In the genomic region with DNA sequence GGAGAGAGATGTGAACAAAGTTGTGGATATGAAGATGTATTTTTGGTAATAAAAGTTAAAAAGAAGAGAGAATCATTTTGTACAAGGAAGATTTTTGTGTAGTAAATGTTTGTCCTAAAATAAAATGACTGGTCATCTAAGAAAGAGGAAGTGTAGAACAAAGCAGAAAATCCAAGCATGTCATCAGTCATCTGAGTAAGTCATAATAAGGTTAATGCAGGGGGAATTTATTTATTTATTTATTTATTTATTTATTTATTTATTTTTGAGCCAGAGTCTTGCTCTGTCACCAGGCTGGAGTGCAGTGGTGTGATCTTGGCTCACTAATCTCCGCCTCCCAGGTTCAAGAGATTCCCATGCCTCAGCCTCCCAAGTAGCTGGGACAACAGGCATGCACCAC, we compare ENCODE assay signal across 13 cellular contexts. TPM values are rescaled to one million over a fixed set of nuclear protein-coding genes. Genes with fewer than 3 reads are reported as not detected.
"Had no signal": no experiment of that assay in that cellular context is flagged by ENCODE, and none has a peak within 500 bp of the region (broad histone marks: within the 10 kb centered on the region; RNA-seq: fewer than 3 reads in every experiment).

No MANE protein-coding gene starts in this region.

- ATAC-seq: activated CD4-positive, CD25-positive, alpha-beta regulatory T cell treated with anti-CD3 and anti-CD28 coated beads, Interleukin-2, amount 50 U/mL, for 24 hours; left ventricle myocardium superior; mucosa of descending colon; naive thymus-derived CD4-positive, alpha-beta T cell had no signal

- DNase-seq: activated CD4-positive, alpha-beta T cell treated with anti-CD3 and anti-CD28 coated beads, Interleukin-2, amount 50 U/mL, for 1 hour; activated naive CD8-positive, alpha-beta T cell treated with anti-CD3 and anti-CD28 coated beads, Interleukin-2, amount 10 ng/mL, durations not matched to agents 7 days and 5 days; central memory CD4-positive, alpha-beta T cell; colonic mucosa; hippocampal formation; left ventricle myocardium superior; mucosa of descending colon; naive thymus-derived CD4-positive, alpha-beta T cell; stimulated activated CD4-positive, alpha-beta T cell treated with anti-CD3 and anti-CD28 coated beads, Interleukin-2, amount 100 ng/mL, for 24 hours; stomach; testis; upper lobe of left lung had no signal

RNA-seq across cellular contexts. Expression of a gene that starts 15.7 kb away (rescaled TPM):
- polyA plus RNA-seq: naive thymus-derived CD4-positive, alpha-beta T cell; stomach had no signal
